Comparison of ENCODE assay signal across 7 cellular contexts in the genomic region with DNA sequence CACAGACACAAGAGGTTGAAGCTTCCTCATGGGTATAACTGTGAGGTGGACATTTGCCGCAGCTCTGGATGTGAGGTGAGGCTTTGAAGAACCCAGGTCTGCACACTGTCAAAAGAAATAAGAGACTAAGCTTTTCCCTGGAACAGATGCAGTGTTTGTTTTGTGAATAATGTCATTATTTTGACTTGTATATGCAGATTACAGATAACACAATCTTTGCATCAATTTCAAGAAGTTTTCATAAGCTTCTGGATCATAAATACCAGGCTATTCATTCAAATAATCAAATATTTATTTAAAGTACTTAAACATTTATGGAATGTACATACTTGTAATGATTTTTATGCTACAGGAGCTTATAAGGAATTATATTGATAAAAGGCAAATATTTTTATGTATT.
"Had no signal": no experiment of that assay in that cellular context is flagged by ENCODE, and none has a peak within 500 bp of the region (broad histone marks: within the 10 kb centered on the region; RNA-seq: fewer than 3 reads in every experiment).

No MANE protein-coding gene starts in this region.

- H2AFZ ChIP-seq: GM23338 had no signal

- FAIRE-seq: H1, H54, HTR-8/SVneo had no signal

- H3K4me2 ChIP-seq: GM23338 had no signal

- H3K4me3 ChIP-seq: GM23338 had no signal

- DNase-seq: H9, HCEC 1CT, IMR-90 had no signal
